11 cellular contexts compared by ENCODE assay signal in genomic region chr2:98556634-98557033, GRCh38. TPM values are rescaled to one million over a fixed set of nuclear protein-coding genes. Genes with fewer than 3 reads are reported as not detected.
DNase-seq lines count a peak whose midpoint lies in the region; ATAC-seq and TF ChIP-seq lines count a peak whose summit lies in the region.
"Had no signal": no experiment of that assay in that cellular context is flagged by ENCODE, and none has a peak within 500 bp of the region (broad histone marks: within the 10 kb centered on the region; RNA-seq: fewer than 3 reads in every experiment).

No MANE protein-coding gene starts in this region.

- POLR2A ChIA-PET in CD8-positive, alpha-beta T cell (lab: Charles Lee) = interaction anchor here (1.0 kb wide), 1 partner anchor 102 kb away, joined by 3 read pairs; no protein-coding TSS in a partner anchor

- no peak for TF ChIP-seq CTCF in CD8-positive, alpha-beta T cell (IDR thresholded peaks at IDR 0.05)
- no peak for TF ChIP-seq CTCF in Peyer's patch (IDR thresholded peaks at IDR 0.05)

- peaks cover 93% of the 10 kb centered on the region for H3K36me3 Mint-ChIP-seq in CD8-positive, alpha-beta T cell

- no peak overlapping the region for H3K4me3 Mint-ChIP-seq in CD8-positive, alpha-beta T cell
- H3K4me3 Mint-ChIP-seq: GM23338 had no signal

- no peak for TF ChIP-seq POLR2A in Peyer's patch (IDR thresholded peaks at IDR 0.05)

- intact Hi-C loops in CD8-positive, alpha-beta T cell (cut with DNase I, micrococcal nuclease) = no loop called here

- no peak for DNase-seq in CD8-positive, alpha-beta T cell
- DNase-seq in Peyer's patch (peak in 2 of 3 donors; percentile 50 to 54), NCI-H82 treated with DMSO at 0.1 percent for 48 hours (lab: John Stamatoyannopoulos, UW; ENCODE audit: unreplicated experiment) (no peak), NCI-H2081 (lab: John Stamatoyannopoulos, UW) (no peak), mesenteric fat pad (ENCODE audit: low spot score) (no peak)
- DNase-seq in activated CD8-positive, alpha-beta memory T cell treated with anti-CD3 and anti-CD28 coated beads for 24 hours = no peak
- DNase-seq: NCI-H1436 treated with DMSO at 0.1 percent for 48 hours had no signal

- H3K36me3 ChIP-seq in CD8-positive, alpha-beta T cell (ENCODE audit: insufficient read depth, low read length) = peaks cover 66% of the 10 kb centered on the region
- H3K36me3 ChIP-seq in Peyer's patch = peaks cover 0 to 29% (median 0%) of the 10 kb centered on the region in 3 donors

- no peak overlapping the region for H3K4me3 ChIP-seq in CD8-positive, alpha-beta T cell (ENCODE audit: low read depth, low read length)
- no peak overlapping the region for H3K4me3 ChIP-seq in Peyer's patch
- H3K4me3 ChIP-seq: GM23338 had no signal

- no peaks in the 10 kb centered on the region for H3K9me3 ChIP-seq in CD8-positive, alpha-beta T cell (ENCODE audit: low read length)
- H3K9me3 ChIP-seq in Peyer's patch = no peaks in the 10 kb centered on the region

- H3K9me3 Mint-ChIP-seq in CD8-positive, alpha-beta T cell = no peaks in the 10 kb centered on the region
- H3K9me3 Mint-ChIP-seq: GM23338 had no signal

- H3K27ac ChIP-seq in CD8-positive, alpha-beta T cell (ENCODE audit: low read depth, low read length) = no peak overlapping the region
- H3K27ac ChIP-seq in Peyer's patch = peak overlapping the region in 1 of 4 donors; percentile 49

- H3K4me1 Mint-ChIP-seq in CD8-positive, alpha-beta T cell (ENCODE audit: low read depth) = peaks cover 56% of the 10 kb centered on the region
- H3K4me1 Mint-ChIP-seq: GM23338 had no signal

- H3K27ac Mint-ChIP-seq in CD8-positive, alpha-beta T cell = peak overlapping the region; percentile 78
- H3K27ac Mint-ChIP-seq: GM23338 had no signal

- CTCF ChIA-PET in CD8-positive, alpha-beta T cell (lab: Charles Lee) = interaction anchor here (1.3 to 1.8 kb wide), 3 partner anchors 12 to 172 kb away, joined by 4 to 10 read pairs (median 6); no protein-coding TSS in a partner anchor

- H3K27me3 ChIP-seq in CD8-positive, alpha-beta T cell (ENCODE audit: insufficient read depth, low read length) = no peaks in the 10 kb centered on the region
- H3K27me3 ChIP-seq in Peyer's patch = no peaks in the 10 kb centered on the region

- ATAC-seq in CD8-positive, alpha-beta T cell = peak; percentile 71
- ATAC-seq in GM19035 (IDR thresholded peaks at IDR 0.05; ENCODE audit: unreplicated experiment) (peak; percentile 67), HG03066 (IDR thresholded peaks at IDR 0.05; ENCODE audit: low read depth, unreplicated experiment) (peak; percentile 87)
- ATAC-seq: esophagus mucosa, GM23338 had no signal

- peaks cover 12% of the 10 kb centered on the region for H3K4me1 ChIP-seq in CD8-positive, alpha-beta T cell (ENCODE audit: insufficient read depth, low read length)
- H3K4me1 ChIP-seq in Peyer's patch = peaks cover 0 to 4% (median 0%) of the 10 kb centered on the region in 4 donors

- H3K27me3 Mint-ChIP-seq in CD8-positive, alpha-beta T cell (ENCODE audit: low read depth) = no peaks in the 10 kb centered on the region

RNA-seq across cellular contexts. Expression of gene COA5, which starts 51.7 kb away (rescaled TPM):
- 10 to 100 TPM; 19.7 to 24.1 TPM for total RNA-seq in CD8-positive, alpha-beta T cell
- total RNA-seq in Peyer's patch (10 to 100 TPM; 18.4 to 32.7 (median 27.2) TPM), mesenteric fat pad (18.0 TPM)

RNA-seq across cellular contexts. Expression of gene UNC50, which starts 51.8 kb away (rescaled TPM):
- total RNA-seq in CD8-positive, alpha-beta T cell = 10 to 100 TPM; 12.5 to 14.4 TPM
- total RNA-seq in Peyer's patch (10 to 100 TPM; 31.1 to 51.7 (median 35.0) TPM), mesenteric fat pad (46.6 TPM)

Comparison
In these comparisons a context has a peak if more than half of its experiments do, and no peak if none do; other contexts are left out.
1. DNase-seq: peak in Peyer's patch (2 of 3); none in CD8-positive, alpha-beta T cell (0 of 7), NCI-H82 treated with DMSO at 0.1 percent for 48 hours (single experiment), activated CD8-positive, alpha-beta memory T cell treated with anti-CD3 and anti-CD28 coated beads for 24 hours (single experiment), NCI-H2081 (0 of 2) and mesenteric fat pad (single experiment).
2. Peak in every context shown above with its lines, with median percentiles within 50 percentile points of each other: ATAC-seq.